36 cellular contexts compared by ENCODE assay signal in genomic region chr1:46817814-46818213, GRCh38. TPM values are rescaled to one million over a fixed set of nuclear protein-coding genes. Genes with fewer than 3 reads are reported as not detected.
"Had no signal": no experiment of that assay in that cellular context is flagged by ENCODE, and none has a peak within 500 bp of the region (broad histone marks: within the 10 kb centered on the region; RNA-seq: fewer than 3 reads in every experiment).

No MANE protein-coding gene starts in this region.

- H3K4me3 ChIP-seq: adrenal gland, ascending aorta, breast epithelium, cardiac muscle cell, colonic mucosa, gastrocnemius medialis, heart left ventricle had no signal

- H3K4me1 Mint-ChIP-seq: activated B cell treated with CpG ODN at 0.5 μM for 24 hours; activated naive CD4-positive, alpha-beta T cell treated with anti-CD3 and anti-CD28 coated beads, Interleukin-2, amount 50 U/mL, for 24 hours; activated naive CD8-positive, alpha-beta T cell treated with anti-CD3 and anti-CD28 coated beads for 36 hours; activated naive CD8-positive, alpha-beta T cell treated with anti-CD3 and anti-CD28 coated beads, Interleukin-2, amount 50 U/mL, for 24 hours; activated T-helper 17 cell treated with anti-CD3 and anti-CD28 coated beads, Interleukin-2, amount 50 U/mL, for 72 hours; brain; T-helper 17 cell had no signal

- H3K27ac ChIP-seq: adrenal gland, ascending aorta, breast epithelium, cardiac muscle cell, colonic mucosa, foreskin keratinocyte, gastrocnemius medialis, heart left ventricle, WERI-Rb-1 had no signal

- H3K4me3 Mint-ChIP-seq: activated B cell treated with CpG ODN at 0.5 μM for 24 hours; activated CD8-positive, alpha-beta T cell treated with anti-CD3 and anti-CD28 coated beads for 36 hours; activated naive CD4-positive, alpha-beta T cell treated with anti-CD3 and anti-CD28 coated beads for 36 hours; activated naive CD4-positive, alpha-beta T cell treated with anti-CD3 and anti-CD28 coated beads, Interleukin-2, amount 50 U/mL, for 24 hours; activated naive CD8-positive, alpha-beta T cell treated with anti-CD3 and anti-CD28 coated beads for 36 hours; activated naive CD8-positive, alpha-beta T cell treated with anti-CD3 and anti-CD28 coated beads, Interleukin-2, amount 50 U/mL, for 24 hours; activated T-cell treated with anti-CD3 and anti-CD28 coated beads, Interleukin-2, amount 50 U/mL, for 4 hours; activated T-helper 17 cell treated with anti-CD3 and anti-CD28 coated beads, Interleukin-2, amount 50 U/mL, for 72 hours; brain; T-helper 17 cell; T-helper 2 cell treated with Interferon-gamma antibody and Interleukin-4, amounts not matched to agents 5 μg/mL and 100 μg/mL, for 36 hours had no signal

- H3K27ac Mint-ChIP-seq: activated B cell treated with CpG ODN at 0.5 μM for 24 hours; activated CD8-positive, alpha-beta T cell treated with anti-CD3 and anti-CD28 coated beads for 36 hours; activated naive CD4-positive, alpha-beta T cell treated with anti-CD3 and anti-CD28 coated beads for 36 hours; activated naive CD4-positive, alpha-beta T cell treated with anti-CD3 and anti-CD28 coated beads, Interleukin-2, amount 50 U/mL, for 24 hours; activated naive CD8-positive, alpha-beta T cell treated with anti-CD3 and anti-CD28 coated beads for 36 hours; activated naive CD8-positive, alpha-beta T cell treated with anti-CD3 and anti-CD28 coated beads, Interleukin-2, amount 50 U/mL, for 24 hours; activated T-helper 17 cell treated with anti-CD3 and anti-CD28 coated beads, Interleukin-2, amount 50 U/mL, for 72 hours; brain; T-helper 17 cell; T-helper 2 cell treated with Interferon-gamma antibody and Interleukin-4, amounts not matched to agents 5 μg/mL and 100 μg/mL, for 36 hours had no signal

- H3K4me1 ChIP-seq: adrenal gland, ascending aorta, breast epithelium, colonic mucosa, foreskin keratinocyte had no signal

- H3K36me3 ChIP-seq: adrenal gland, ascending aorta, breast epithelium, cardiac muscle cell, colonic mucosa, WERI-Rb-1 had no signal

- H3K9me3 ChIP-seq: adrenal gland, ascending aorta, breast epithelium, colonic mucosa, gastrocnemius medialis, heart left ventricle had no signal

- ATAC-seq: activated CD4-positive, CD25-positive, alpha-beta regulatory T cell treated with anti-CD3 and anti-CD28 coated beads, Interleukin-2, amount 50 U/mL, for 24 hours; activated CD8-positive, alpha-beta T cell treated with anti-CD3 and anti-CD28 coated beads for 36 hours; activated naive CD8-positive, alpha-beta T cell treated with anti-CD3 and anti-CD28 coated beads, Interleukin-2, amount 50 U/mL, for 24 hours; activated T-cell treated with anti-CD3 and anti-CD28 coated beads, Interleukin-2, amount 50 U/mL, for 4 hours; activated T-helper 17 cell treated with anti-CD3 and anti-CD28 coated beads, Interleukin-2, amount 50 U/mL, for 72 hours; esophagus mucosa; gastrocnemius medialis; heart left ventricle; T-helper 17 cell had no signal

- H3K27me3 ChIP-seq: adrenal gland, ascending aorta, breast epithelium, cardiac muscle cell, colonic mucosa, foreskin keratinocyte, gastrocnemius medialis, heart left ventricle had no signal

- H3K9me3 Mint-ChIP-seq: activated B cell treated with CpG ODN at 0.5 μM for 24 hours; activated CD8-positive, alpha-beta T cell treated with anti-CD3 and anti-CD28 coated beads for 36 hours; activated naive CD4-positive, alpha-beta T cell treated with anti-CD3 and anti-CD28 coated beads for 36 hours; activated naive CD4-positive, alpha-beta T cell treated with anti-CD3 and anti-CD28 coated beads, Interleukin-2, amount 50 U/mL, for 24 hours; activated naive CD8-positive, alpha-beta T cell treated with anti-CD3 and anti-CD28 coated beads for 36 hours; activated naive CD8-positive, alpha-beta T cell treated with anti-CD3 and anti-CD28 coated beads, Interleukin-2, amount 50 U/mL, for 24 hours; activated T-helper 17 cell treated with anti-CD3 and anti-CD28 coated beads, Interleukin-2, amount 50 U/mL, for 72 hours; T-helper 2 cell treated with Interferon-gamma antibody and Interleukin-4, amounts not matched to agents 5 μg/mL and 100 μg/mL, for 36 hours had no signal

- H3K36me3 Mint-ChIP-seq: activated naive CD4-positive, alpha-beta T cell treated with anti-CD3 and anti-CD28 coated beads, Interleukin-2, amount 50 U/mL, for 24 hours; activated naive CD8-positive, alpha-beta T cell treated with anti-CD3 and anti-CD28 coated beads for 36 hours; brain had no signal

- DNase-seq: activated B cell treated with CpG ODN at 0.5 μM for 24 hours; activated CD4-positive, alpha-beta T cell treated with anti-CD3 and anti-CD28 coated beads for 48 hours; activated CD4-positive, alpha-beta T cell treated with anti-CD3 and anti-CD28 coated beads, Interleukin-2, amount 50 U/mL, for 1 hour; activated CD4-positive, alpha-beta T cell treated with anti-CD3 and anti-CD28 coated beads, Interleukin-2, amount 50 U/mL, for 48 hours; activated CD8-positive, alpha-beta memory T cell treated with anti-CD3 and anti-CD28 coated beads for 24 hours; activated CD8-positive, alpha-beta T cell treated with anti-CD3 and anti-CD28 coated beads for 36 hours; activated effector memory CD4-positive, alpha-beta T cell treated with Interleukin-2 at 50 U/mL for 16 hours; activated naive CD4-positive, alpha-beta T cell treated with anti-CD3 and anti-CD28 coated beads for 36 hours; activated naive CD8-positive, alpha-beta T cell treated with anti-CD3 and anti-CD28 coated beads for 36 hours; activated naive CD8-positive, alpha-beta T cell treated with anti-CD3 and anti-CD28 coated beads, Interleukin-2, amount 50 U/mL, for 24 hours; activated T-cell treated with anti-CD3 and anti-CD28 coated beads, Interleukin-2, amount 50 U/mL, for 4 hours; adrenal gland; amygdala; central memory CD4-positive, alpha-beta T cell; cerebellar nuclear complex; colonic mucosa; effector CD8-positive, alpha-beta T cell; foreskin keratinocyte; gastrocnemius medialis; glutamatergic neuron; heart left ventricle; T-helper 1 cell; T-helper 17 cell; T1000; WERI-Rb-1 had no signal

RNA-seq across cellular contexts. Expression of gene CYP4B1, which starts 19.0 kb away (rescaled TPM):
- total RNA-seq: activated B cell treated with CpG ODN at 0.5 μM for 24 hours; activated CD8-positive, alpha-beta T cell treated with anti-CD3 and anti-CD28 coated beads for 36 hours; activated naive CD4-positive, alpha-beta T cell treated with anti-CD3 and anti-CD28 coated beads for 36 hours; activated naive CD8-positive, alpha-beta T cell treated with anti-CD3 and anti-CD28 coated beads for 36 hours; cardiac muscle cell; dermis microvascular lymphatic vessel endothelial cell; epithelial cell of proximal tubule; foreskin keratinocyte had no signal
- polyA plus RNA-seq: cardiac muscle cell, foreskin keratinocyte had no signal
